16 cellular contexts compared by ENCODE assay signal in the genomic region with DNA sequence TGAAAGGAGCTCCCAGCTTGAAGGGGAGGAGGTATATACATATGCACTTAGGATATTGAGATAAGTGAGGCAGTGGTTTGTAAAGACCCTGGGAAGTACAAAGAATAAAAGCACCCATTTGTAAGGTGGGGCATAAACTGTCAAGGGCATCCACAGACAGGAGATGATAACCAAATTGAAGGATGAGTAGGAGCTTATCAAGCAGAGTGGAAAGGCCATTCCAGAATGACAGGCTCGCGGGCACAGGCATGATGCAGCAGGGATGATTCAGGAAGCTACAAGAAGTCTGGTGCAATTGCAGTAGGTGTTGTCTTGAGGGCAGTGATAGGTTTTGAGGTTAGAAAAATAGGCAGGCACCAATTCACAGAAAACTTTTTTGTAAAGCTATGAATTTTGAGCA.
"Had no signal": no experiment of that assay in that cellular context is flagged by ENCODE, and none has a peak within 500 bp of the region (broad histone marks: within the 10 kb centered on the region; RNA-seq: fewer than 3 reads in every experiment).

No MANE protein-coding gene starts in this region.

- H3K4me2 ChIP-seq: neural progenitor cell had no signal

- H3K36me3 ChIP-seq: neural progenitor cell, pancreas, suprapubic skin, thyroid gland, uterus had no signal

- DNase-seq: dermis blood vessel endothelial cell; erythroblast; natural killer cell; nucleus accumbens; pancreas; right cardiac atrium; small intestine; stimulated activated CD4-positive, alpha-beta T cell treated with anti-CD3 and anti-CD28 coated beads, Interleukin-12 subunit alpha, Interleukin-12 subunit beta, amount 100 ng/mL, for 4 hours; stimulated activated naive CD8-positive, alpha-beta T cell treated with anti-CD3 and anti-CD28 coated beads, Interleukin-15, Interleukin-2, amounts not matched to agents 100 U/mL and 50 U/mL, for 24 hours; thyroid gland; uterus had no signal

- H2AFZ ChIP-seq: neural progenitor cell had no signal

- H3K27me3 ChIP-seq: foreskin keratinocyte, neural progenitor cell, pancreas, suprapubic skin, thyroid gland, uterus had no signal

- H3K9me3 ChIP-seq: pancreas, suprapubic skin, thyroid gland, uterus had no signal

- H3K4me3 ChIP-seq: neural progenitor cell, pancreas, suprapubic skin, thyroid gland, uterus had no signal

- H3K27ac ChIP-seq: foreskin keratinocyte, neural progenitor cell, pancreas, suprapubic skin, thyroid gland, uterus had no signal

- ATAC-seq: foreskin keratinocyte; left lobe of liver; natural killer cell; pancreas; right cardiac atrium; stimulated activated naive CD8-positive, alpha-beta T cell treated with anti-CD3 and anti-CD28 coated beads, Interleukin-15, Interleukin-2, amounts not matched to agents 100 U/mL and 50 U/mL, for 24 hours had no signal

- FAIRE-seq: colon, pancreas, small intestine had no signal

- H3K9ac ChIP-seq: neural progenitor cell had no signal
